9 cellular contexts compared by ENCODE assay signal in genomic region chr7:94050046-94050445, GRCh38. TPM values are rescaled to one million over a fixed set of nuclear protein-coding genes. Genes with fewer than 3 reads are reported as not detected.
A peak's percentile ranks its signal among the peaks of the same experiment; 100 is the strongest.
DNase-seq lines count a peak whose midpoint lies in the region; ATAC-seq and TF ChIP-seq lines count a peak whose summit lies in the region.
"Had no signal": no experiment of that assay in that cellular context is flagged by ENCODE, and none has a peak within 500 bp of the region (broad histone marks: within the 10 kb centered on the region; RNA-seq: fewer than 3 reads in every experiment).

No MANE protein-coding gene starts in this region.

- peaks cover 24% of the 10 kb centered on the region for H3K4me1 Mint-ChIP-seq in CD14-positive monocyte

- no peak for TF ChIP-seq CTCF in CD14-positive monocyte (IDR thresholded peaks at IDR 0.05)

- peaks cover 0 to 6% (median 3%) of the 10 kb centered on the region in 3 donors for H3K27me3 Mint-ChIP-seq in CD14-positive monocyte (ENCODE audit: low read depth in 3 of 3)

- peaks cover 0 to 3% of the 10 kb centered on the region in 2 donors for H3K36me3 Mint-ChIP-seq in CD14-positive monocyte
- H3K36me3 Mint-ChIP-seq: activated naive CD4-positive, alpha-beta T cell treated with anti-CD3 and anti-CD28 coated beads, Interleukin-2, amount 50 U/mL, for 72 hours had no signal

- H3K9me3 Mint-ChIP-seq in CD14-positive monocyte = peaks cover 0 to 3% (median 2%) of the 10 kb centered on the region in 7 donors
- H3K9me3 Mint-ChIP-seq: activated naive CD4-positive, alpha-beta T cell treated with anti-CD3 and anti-CD28 coated beads, Interleukin-2, amount 50 U/mL, for 72 hours had no signal

- DNase-seq in CD14-positive monocyte (ENCODE audit: low spot score) = peak; percentile 73
- DNase-seq in SKM-1 (lab: John Stamatoyannopoulos, UW; ENCODE audit: unreplicated experiment) = peak; percentile 77
- DNase-seq in SW 1271 (lab: John Stamatoyannopoulos, UW) = no peak
- DNase-seq in AG20443 (ENCODE audit: low spot score) = no peak
- DNase-seq in HuH-7.5 (ENCODE audit: low spot score) = no peak
- DNase-seq in stimulated activated CD4-positive, alpha-beta T cell treated with anti-CD3 and anti-CD28 coated beads, Interleukin-1b, Interleukin-23, amount 100 ng/mL, for 48 hours = no peak

- ATAC-seq in GM19467 (IDR thresholded peaks at IDR 0.05; ENCODE audit: unreplicated experiment) (peak; percentile 80), HG03159 (IDR thresholded peaks at IDR 0.05; ENCODE audit: unreplicated experiment) (peak; percentile 90)
- ATAC-seq: activated naive CD4-positive, alpha-beta T cell treated with anti-CD3 and anti-CD28 coated beads, Interleukin-2, amount 50 U/mL, for 72 hours had no signal

- peak overlapping the region in 1 of 2 donors; percentile 4 for H3K4me3 Mint-ChIP-seq in CD14-positive monocyte

- intact Hi-C loops in CD14-positive monocyte (cut with micrococcal nuclease) = no loop called here

- H3K27ac Mint-ChIP-seq in CD14-positive monocyte = peak overlapping the region; percentile 41 to 81 (median 63)
- H3K27ac Mint-ChIP-seq: activated naive CD4-positive, alpha-beta T cell treated with anti-CD3 and anti-CD28 coated beads, Interleukin-2, amount 50 U/mL, for 72 hours had no signal

RNA-seq across cellular contexts. Expression of gene BET1, which starts 45.9 kb away (rescaled TPM):
- 10 to 100 TPM in 1 of 2 donors, 1 to 10 TPM in 1; 8.2 to 14.1 TPM for polyA plus RNA-seq in CD14-positive monocyte

Comparison
In these comparisons a context has a peak if more than half of its experiments do, and no peak if none do; other contexts are left out.
1. DNase-seq: peak in CD14-positive monocyte (single experiment) and SKM-1 (single experiment); none in SW 1271 (0 of 2), AG20443 (single experiment), HuH-7.5 (single experiment) and stimulated activated CD4-positive, alpha-beta T cell treated with anti-CD3 and anti-CD28 coated beads, Interleukin-1b, Interleukin-23, amount 100 ng/mL, for 48 hours (single experiment).